In genomic region chr12:2974560-2974971, GRCh38 we compare ENCODE assay signal across 1 cellular context.
TF ChIP-seq lines count a peak whose summit lies in the region.

No MANE protein-coding gene starts in this region.

TF ChIP-seq in IMR-90, 13 proteins besides CTCF, POLR2A, EP300 and RAD21 (continued from another document):
- TF ChIP-seq RFX5 (IDR thresholded peaks at IDR 0.05; ENCODE audit: low read depth, low read length): no peak
- no peak for TF ChIP-seq FOS (IDR thresholded peaks at IDR 0.05; ENCODE audit: low read depth, low read length)
- no peak for TF ChIP-seq NFE2L2 (IDR thresholded peaks at IDR 0.05; ENCODE audit: low read depth, low read length)
- no peak for TF ChIP-seq BHLHE40 (IDR thresholded peaks at IDR 0.05; ENCODE audit: low read depth, low read length)
- no peak for TF ChIP-seq USF2 (IDR thresholded peaks at IDR 0.05; ENCODE audit: low read depth, low read length)
- TF ChIP-seq RCOR1 (IDR thresholded peaks at IDR 0.05; ENCODE audit: insufficient replicate concordance, low read length): no peak
- no peak for TF ChIP-seq MAZ (IDR thresholded peaks at IDR 0.05; ENCODE audit: borderline replicate concordance, low read depth, low read length)
- no peak for TF ChIP-seq CEBPB (IDR thresholded peaks at IDR 0.05; ENCODE audit: low read depth, low read length)
- TF ChIP-seq CHD1 (IDR thresholded peaks at IDR 0.05; ENCODE audit: low read depth, low read length): no peak
- TF ChIP-seq SMC3 (IDR thresholded peaks at IDR 0.05; ENCODE audit: low read depth, low read length): no peak
TF ChIP-seq in IMR-90: peak in this region for 0.
